In genomic region chr3:152317956-152318355, GRCh38 we compare ENCODE assay signal across 12 cellular contexts. TPM values are rescaled to one million over a fixed set of nuclear protein-coding genes. Genes with fewer than 3 reads are reported as not detected.
DNase-seq lines count a peak whose midpoint lies in the region; ATAC-seq and TF ChIP-seq lines count a peak whose summit lies in the region.
"Had no signal": no experiment of that assay in that cellular context is flagged by ENCODE, and none has a peak within 500 bp of the region (broad histone marks: within the 10 kb centered on the region; RNA-seq: fewer than 3 reads in every experiment).

No MANE protein-coding gene starts in this region.

- TF ChIP-seq RAD21 in neural cell (conservative IDR thresholded peaks at IDR 0.05), result no peak

- DNase-seq in M059J (ENCODE audit: low read depth) (peak; percentile 93), dorsolateral prefrontal cortex (no peak), islet precursor cell (no peak), NCI-H1092 treated with DMSO at 0.1 percent for 48 hours (lab: John Stamatoyannopoulos, UW) (no peak), trophoblast cell (no peak)
- DNase-seq: amygdala, DMS79, NCI-H774, right lobe of liver had no signal

- H3K9me2 ChIP-seq in DOHH2 (replicated peaks; ENCODE audit: control insufficient read depth, low read length), result no peaks in the 10 kb centered on the region
- no peaks in the 10 kb centered on the region for H3K9me2 ChIP-seq in neural cell (ENCODE audit: insufficient read depth, low read length)

- H2BK5ac ChIP-seq in trophoblast cell (ENCODE audit: low read depth, low read length, poor library complexity), result no peak overlapping the region

- H3K9me3 ChIP-seq in DOHH2 (ENCODE audit: control insufficient read depth, insufficient read depth, low read length) (no peaks in the 10 kb centered on the region), neural cell (ENCODE audit: low read length) (no peaks in the 10 kb centered on the region), trophoblast cell (ENCODE audit: insufficient read depth, low read depth, low read length) (no peaks in the 10 kb centered on the region)
- H3K9me3 ChIP-seq: right lobe of liver had no signal

- intact Hi-C loops in dorsolateral prefrontal cortex (cut with DNase I), result no loop called here

- H4K20me1 ChIP-seq in DOHH2 (ENCODE audit: control insufficient read depth, insufficient read depth, low read depth, low read length) (peaks cover 4% of the 10 kb centered on the region; the same call in 1 of the 2 replicates), neural cell (ENCODE audit: insufficient read depth) (no peaks in the 10 kb centered on the region)

- no peak for TF ChIP-seq EP300 in neural cell (conservative IDR thresholded peaks at IDR 0.05; ENCODE audit: poor library complexity, severe bottlenecking)

- H3K27me3 ChIP-seq in DOHH2 (ENCODE audit: control insufficient read depth, low read length) (no peaks in the 10 kb centered on the region), dorsolateral prefrontal cortex (no peaks in the 10 kb centered on the region), neural cell (ENCODE audit: insufficient read depth, low read depth, low read length) (no peaks in the 10 kb centered on the region), trophoblast cell (ENCODE audit: insufficient read depth, low read length) (no peaks in the 10 kb centered on the region)
- H3K27me3 ChIP-seq: right lobe of liver had no signal

- no peak overlapping the region for H2AFZ ChIP-seq in neural cell (ENCODE audit: low read depth, low read length)
- H2AFZ ChIP-seq in trophoblast cell (ENCODE audit: insufficient read depth, low read length, poor library complexity), result no peak overlapping the region

- peaks cover 32% of the 10 kb centered on the region for H3F3A ChIP-seq in DOHH2 (ENCODE audit: control insufficient read depth, insufficient read depth)
- H3F3A ChIP-seq in neural cell (ENCODE audit: insufficient read depth, low read length, poor library complexity, severe bottlenecking), result peaks cover 10% of the 10 kb centered on the region

- no peaks in the 10 kb centered on the region for H3K79me1 ChIP-seq in trophoblast cell (ENCODE audit: low read length)

- H4K12ac ChIP-seq in trophoblast cell (ENCODE audit: low read depth, low read length), result no peak overlapping the region

- H4K8ac ChIP-seq in trophoblast cell (ENCODE audit: low read depth, low read length), result no peak overlapping the region

- no peak overlapping the region for H3K4ac ChIP-seq in trophoblast cell (ENCODE audit: low read depth, low read length)

- H3K9ac ChIP-seq in neural cell (ENCODE audit: low read length) (no peak overlapping the region), trophoblast cell (ENCODE audit: low read length) (no peak overlapping the region)

- H3K23ac ChIP-seq in trophoblast cell (ENCODE audit: low read length), result no peak overlapping the region

- H3K27ac ChIP-seq in DOHH2 (ENCODE audit: low read depth, low read length) (peak overlapping the region; percentile 4; the same call in 1 of the 2 replicates), dorsolateral prefrontal cortex (peak overlapping the region in 49 of 59 donors; percentile 1 to 85 (median 60)), neural cell (ENCODE audit: low read length) (peak overlapping the region; percentile 64), trophoblast cell (ENCODE audit: low read depth, low read length) (no peak overlapping the region)
- H3K27ac ChIP-seq: right lobe of liver had no signal

- peaks cover 75% of the 10 kb centered on the region for H3K36me3 ChIP-seq in DOHH2 (ENCODE audit: control insufficient read depth, low read length)
- no peaks in the 10 kb centered on the region for H3K36me3 ChIP-seq in neural cell (ENCODE audit: insufficient read depth, low read length)
- H3K36me3 ChIP-seq in trophoblast cell (ENCODE audit: control insufficient read depth in 1 of 2, insufficient read depth in 2 of 2, low read length in 2 of 2), result no peaks in the 10 kb centered on the region
- H3K36me3 ChIP-seq: right lobe of liver had no signal

- no peak overlapping the region for H3K14ac ChIP-seq in trophoblast cell (ENCODE audit: low read length)

- H2AK5ac ChIP-seq in trophoblast cell (ENCODE audit: low read length), result no peak overlapping the region

- H3K4me3 ChIP-seq in DOHH2 (ENCODE audit: low read length) (peak overlapping the region; percentile 9; the same call in 1 of the 2 replicates), dorsolateral prefrontal cortex (no peak overlapping the region), neural cell (ENCODE audit: low read length) (peak overlapping the region; percentile 6), trophoblast cell (ENCODE audit: low read depth, low read length) (no peak overlapping the region)
- H3K4me3 ChIP-seq: right lobe of liver had no signal

- no peak for TF ChIP-seq CTCF in DOHH2 (IDR thresholded peaks at IDR 0.05; ENCODE audit: low read depth, low read length, poor library complexity, severe bottlenecking)
- no peak for TF ChIP-seq CTCF in dorsolateral prefrontal cortex (IDR thresholded peaks at IDR 0.05 in 54 of 56, conservative IDR thresholded peaks at IDR 0.05 in 2 of 56; ENCODE audit: low read depth in 1 of 56, partially characterized antibody in 56 of 56)
- TF ChIP-seq CTCF in neural cell (IDR thresholded peaks at IDR 0.05; ENCODE audit: poor library complexity, severe bottlenecking), result no peak

- ATAC-seq in GM19351 (IDR thresholded peaks at IDR 0.05; ENCODE audit: unreplicated experiment), result no peak
- ATAC-seq: right lobe of liver had no signal

- H4K91ac ChIP-seq in trophoblast cell (ENCODE audit: low read depth, low read length), result no peak overlapping the region

- no peak overlapping the region for H2BK120ac ChIP-seq in trophoblast cell (ENCODE audit: insufficient read depth, low read length, poor library complexity)

- H2BK12ac ChIP-seq in trophoblast cell (ENCODE audit: low read length), result no peak overlapping the region

- H3K4me2 ChIP-seq in DOHH2 (ENCODE audit: low read length) (peak overlapping the region; percentile 15), neural cell (ENCODE audit: low read length) (peak overlapping the region; percentile 24), trophoblast cell (ENCODE audit: low read length) (no peak overlapping the region)

- no peak overlapping the region for H3K18ac ChIP-seq in trophoblast cell (ENCODE audit: low read length)

- H3K4me1 ChIP-seq in DOHH2 (ENCODE audit: control insufficient read depth, low read length) (peaks cover 83% of the 10 kb centered on the region), trophoblast cell (ENCODE audit: control insufficient read depth in 1 of 2, insufficient read depth in 2 of 2, low read length in 2 of 2) (no peaks in the 10 kb centered on the region)

- H3K79me2 ChIP-seq in DOHH2 (ENCODE audit: control insufficient read depth, low read length) (peaks cover 100% of the 10 kb centered on the region), neural cell (replicated peaks; ENCODE audit: insufficient read depth, low read length) (peaks cover 19% of the 10 kb centered on the region), trophoblast cell (ENCODE audit: control insufficient read depth, insufficient read depth, low read length, poor library complexity) (no peaks in the 10 kb centered on the region)

- WGBS in trophoblast cell (ENCODE audit: extremely low coverage, insufficient coverage, insufficient read length), result no CpG with 5 or more reads among the region's 4 CpGs

TF ChIP-seq in neural cell, 6 proteins besides CTCF, POLR2A, EP300 and RAD21:
- TF ChIP-seq TAF1 (IDR thresholded peaks at IDR 0.05; ENCODE audit: low read depth) (no peak), REST (IDR thresholded peaks at IDR 0.05; ENCODE audit: borderline replicate concordance) (no peak), POLR2AphosphoS5 (IDR thresholded peaks at IDR 0.05) (no peak), SMC3 (conservative IDR thresholded peaks at IDR 0.05; ENCODE audit: poor library complexity) (no peak), MXI1 (conservative IDR thresholded peaks at IDR 0.05; ENCODE audit: poor library complexity, severe bottlenecking) (no peak), EZH2 (IDR thresholded peaks at IDR 0.05; ENCODE audit: borderline replicate concordance, insufficient read depth, low read length, poor library complexity, severe bottlenecking) (no peak)

RNA-seq across cellular contexts. Expression of gene MBNL1, which starts 49.2 kb away (rescaled TPM):
- total RNA-seq in M059J (2014; rRNA removed; shearing (Covaris generic)), result 187 and 201 TPM in 2 replicates
- total RNA-seq in dorsolateral prefrontal cortex, result 100 to 1,000 TPM; 106 to 168 (median 132) TPM
- polyA plus RNA-seq in neural cell, result 12.7 and 13.3 TPM in 2 replicates
- 73.8 and 76.2 TPM in 2 replicates for polyA minus RNA-seq in neural cell
- 9.2 and 9.7 TPM in 2 replicates for polyA plus RNA-seq in trophoblast cell (2013)

Comparison
In these comparisons a context has a peak if more than half of its experiments do, and no peak if none do; other contexts are left out.
1. H3K4me3 ChIP-seq: peak in DOHH2 (single experiment) and neural cell (single experiment); none in dorsolateral prefrontal cortex (0 of 59) and trophoblast cell (single experiment).